13 cellular contexts compared by ENCODE assay signal in genomic region chr6:88220493-88220892, GRCh38. TPM values are rescaled to one million over a fixed set of nuclear protein-coding genes. Genes with fewer than 3 reads are reported as not detected.
A peak's percentile ranks its signal among the peaks of the same experiment; 100 is the strongest.
DNase-seq lines count a peak whose midpoint lies in the region; ATAC-seq and TF ChIP-seq lines count a peak whose summit lies in the region.
"Had no signal": no experiment of that assay in that cellular context is flagged by ENCODE, and none has a peak within 500 bp of the region (broad histone marks: within the 10 kb centered on the region; RNA-seq: fewer than 3 reads in every experiment).

No MANE protein-coding gene starts in this region.

- H3K4me1 Mint-ChIP-seq in activated naive CD8-positive, alpha-beta T cell treated with anti-CD3 and anti-CD28 coated beads, Interleukin-2, amount 50 U/mL, for 24 hours: no peaks in the 10 kb centered on the region

- intact Hi-C loops in lower leg skin (cut with DNase I; ENCODE audit: low total_unique reads): no loop called here

- no peak overlapping the region for H2AFZ ChIP-seq in DND-41 (ENCODE audit: low read depth, low read length)

- no peak overlapping the region for H3K4me3 Mint-ChIP-seq in activated naive CD8-positive, alpha-beta T cell treated with anti-CD3 and anti-CD28 coated beads, Interleukin-2, amount 50 U/mL, for 24 hours

- TF ChIP-seq POLR2A in lower leg skin (IDR thresholded peaks at IDR 0.05): no peak

- H3K27me3 ChIP-seq in DND-41 (ENCODE audit: insufficient read depth, low read length, poor library complexity) (no peaks in the 10 kb centered on the region), HAP-1 (ENCODE audit: low read depth) (no peaks in the 10 kb centered on the region)
- H3K27me3 ChIP-seq: adrenal gland had no signal

- no peaks in the 10 kb centered on the region for H3K9me3 Mint-ChIP-seq in activated naive CD8-positive, alpha-beta T cell treated with anti-CD3 and anti-CD28 coated beads, Interleukin-2, amount 50 U/mL, for 24 hours

- 51 to 55% methylated on average over 2 of the region's 2 CpGs for whole genome bisulfite sequencing in lower leg skin, 2 donors

- H3K36me3 Mint-ChIP-seq in activated naive CD8-positive, alpha-beta T cell treated with anti-CD3 and anti-CD28 coated beads, Interleukin-2, amount 50 U/mL, for 24 hours (ENCODE audit: low read depth): no peaks in the 10 kb centered on the region

- in situ Hi-C loops in HAP-1 (cut with MboI; ENCODE audit: low sequenced_read_pairs): no loop called here

- TF ChIP-seq CTCF in DND-41 (IDR thresholded peaks at IDR 0.05; ENCODE audit: borderline replicate concordance, extremely low read depth, low read length, poor library complexity, severe bottlenecking) (no peak), RWPE1 (conservative IDR thresholded peaks at IDR 0.05; ENCODE audit: low read depth) (no peak), fibroblast of pulmonary artery (IDR thresholded peaks at IDR 0.05; ENCODE audit: low read length, missing control alignments) (no peak), lower leg skin (IDR thresholded peaks at IDR 0.05) (no peak)

- H3K4me1 ChIP-seq in DND-41 (ENCODE audit: insufficient read depth, low read length) (no peaks in the 10 kb centered on the region), HAP-1 (no peaks in the 10 kb centered on the region)
- H3K4me1 ChIP-seq: adrenal gland, psoas muscle had no signal

- no peak overlapping the region for H3K9ac ChIP-seq in DND-41 (ENCODE audit: low read depth, low read length)

- peaks cover 3% of the 10 kb centered on the region for H3K27me3 Mint-ChIP-seq in activated naive CD8-positive, alpha-beta T cell treated with anti-CD3 and anti-CD28 coated beads, Interleukin-2, amount 50 U/mL, for 24 hours

- no peak overlapping the region for H3K27ac ChIP-seq in DND-41 (ENCODE audit: low read length)
- no peak overlapping the region for H3K27ac ChIP-seq in RWPE1
- H3K27ac ChIP-seq: adrenal gland, psoas muscle had no signal

- CTCF ChIA-PET in RWPE1 (lab: Yijun Ruan, JAX): interaction anchor here (0.7 kb wide), 1 partner anchor 207 kb away, joined by 3 read pairs; no protein-coding TSS in a partner anchor

- H3K27ac Mint-ChIP-seq in activated naive CD8-positive, alpha-beta T cell treated with anti-CD3 and anti-CD28 coated beads, Interleukin-2, amount 50 U/mL, for 24 hours: no peak overlapping the region

- H3K4me2 ChIP-seq in DND-41 (ENCODE audit: insufficient read depth, low read length): no peak overlapping the region

- no peaks in the 10 kb centered on the region for H3K79me2 ChIP-seq in DND-41 (ENCODE audit: insufficient read depth, low read length)

- H3K36me3 ChIP-seq in DND-41 (ENCODE audit: insufficient read depth, low read length) (no peaks in the 10 kb centered on the region), HAP-1 (replicated peaks) (no peaks in the 10 kb centered on the region)
- H3K36me3 ChIP-seq: adrenal gland had no signal

- POLR2A ChIA-PET in RWPE1 (lab: Yijun Ruan, JAX; ENCODE audit: low non-redundant PET): no interaction called here

- H3K9me3 ChIP-seq in DND-41 (ENCODE audit: insufficient read depth, low read length, severe bottlenecking) (no peaks in the 10 kb centered on the region), HAP-1 (no peaks in the 10 kb centered on the region)
- H3K9me3 ChIP-seq: psoas muscle had no signal

- ATAC-seq in DND-41 (ENCODE audit: insufficient read depth, low read depth): no peak
- ATAC-seq in activated naive CD8-positive, alpha-beta T cell treated with anti-CD3 and anti-CD28 coated beads, Interleukin-2, amount 50 U/mL, for 24 hours: no peak
- ATAC-seq: psoas muscle had no signal

- H4K20me1 ChIP-seq in DND-41 (ENCODE audit: insufficient read depth, low read length): no peaks in the 10 kb centered on the region

- DNase-seq in DND-41: peak; percentile 32
- DNase-seq in HAP-1 (ENCODE audit: low spot score in 2 of 2): peak; percentile 51 to 66
- DNase-seq in RWPE1 (ENCODE audit: low spot score): peak; percentile 18
- DNase-seq in fibroblast of pulmonary artery (ENCODE audit: low read depth): peak; percentile 14
- no peak for DNase-seq in NCI-H82 (lab: John Stamatoyannopoulos, UW)
- DNase-seq in activated naive CD8-positive, alpha-beta T cell treated with anti-CD3 and anti-CD28 coated beads, Interleukin-2, amount 50 U/mL, for 24 hours: no peak
- no peak for DNase-seq in stimulated activated CD4-positive, alpha-beta T cell treated with anti-CD3 and anti-CD28 coated beads, Interleukin-4, amount 100 ng/mL, for 1 hour
- DNase-seq in lower leg skin (ENCODE audit: low spot score in 2 of 2): no peak
- DNase-seq: MV-4-11, psoas muscle, SHP77 treated with DMSO at 0.1 percent for 48 hours had no signal

- no peak overlapping the region for H3K4me3 ChIP-seq in DND-41 (ENCODE audit: low read depth in 1 of 2, low read length in 2 of 2)
- H3K4me3 ChIP-seq in HAP-1: no peak overlapping the region
- no peak overlapping the region for H3K4me3 ChIP-seq in fibroblast of pulmonary artery (replicated peaks; ENCODE audit: low read depth, low read length)
- H3K4me3 ChIP-seq in lower leg skin (ENCODE audit: low read depth, poor library complexity, severe bottlenecking): no peak overlapping the region
- H3K4me3 ChIP-seq: adrenal gland, lung, psoas muscle had no signal

RNA-seq across cellular contexts. Expression of gene CNR1, which starts 54.3 kb away (rescaled TPM):
- 10 to 100 TPM in 1 of 4 donors, 1 to 10 TPM in 3; 2.6 to 17.7 (median 5.0) TPM for total RNA-seq in lower leg skin

Comparison
In these comparisons a context has a peak if more than half of its experiments do, and no peak if none do; other contexts are left out.
1. DNase-seq: peak in DND-41 (single experiment), HAP-1 (2 of 2), RWPE1 (single experiment) and fibroblast of pulmonary artery (single experiment); none in NCI-H82 (single experiment), activated naive CD8-positive, alpha-beta T cell treated with anti-CD3 and anti-CD28 coated beads, Interleukin-2, amount 50 U/mL, for 24 hours (single experiment), stimulated activated CD4-positive, alpha-beta T cell treated with anti-CD3 and anti-CD28 coated beads, Interleukin-4, amount 100 ng/mL, for 1 hour (single experiment) and lower leg skin (0 of 2).